Comparison of ENCODE assay signal across 25 cellular contexts in genomic region chr11:20068691-20069090, GRCh38.
"Had no signal": no experiment of that assay in that cellular context is flagged by ENCODE, and none has a peak within 500 bp of the region (broad histone marks: within the 10 kb centered on the region; RNA-seq: fewer than 3 reads in every experiment).

No MANE protein-coding gene starts in this region.

- DNase-seq: activated CD4-positive, alpha-beta memory T cell treated with anti-CD3 and anti-CD28 coated beads, Interleukin-2, amount 10 ng/mL, durations not matched to agents 7 days and 5 days; activated CD4-positive, alpha-beta T cell treated with anti-CD3 and anti-CD28 coated beads, Interleukin-2, amount 10 ng/mL, durations not matched to agents 24 days and 14 days; activated effector memory CD4-positive, alpha-beta T cell treated with Interleukin-2 at 50 U/mL for 16 hours; activated naive CD4-positive, alpha-beta T cell treated with anti-CD3 and anti-CD28 coated beads for 36 hours; activated naive CD8-positive, alpha-beta T cell treated with anti-CD3 and anti-CD28 coated beads, Interleukin-2, amount 10 ng/mL, durations not matched to agents 7 days and 5 days; activated T-cell treated with anti-CD3 and anti-CD28 coated beads, Interleukin-2, amount 50 U/mL, for 72 hours; amniotic stem cell; effector CD8-positive, alpha-beta T cell; foreskin keratinocyte; glutamatergic neuron; immature natural killer cell; left lung; sigmoid colon; stimulated activated CD4-positive, alpha-beta T cell treated with anti-CD3 and anti-CD28 coated beads, Interleukin-15, amount 100 ng/mL, for 24 hours; stimulated activated naive CD4-positive, alpha-beta T cell; T-helper 2 cell; testis had no signal

- H3K27ac Mint-ChIP-seq: activated CD4-positive, alpha-beta memory T cell treated with anti-CD3 and anti-CD28 coated beads, Interleukin-2, amount 10 ng/mL, durations not matched to agents 7 days and 5 days; activated CD4-positive, alpha-beta T cell treated with anti-CD3 and anti-CD28 coated beads, Interleukin-2, amount 10 ng/mL, durations not matched to agents 24 days and 14 days; activated naive CD4-positive, alpha-beta T cell treated with anti-CD3 and anti-CD28 coated beads for 36 hours; activated naive CD8-positive, alpha-beta T cell treated with anti-CD3 and anti-CD28 coated beads, Interleukin-2, amount 10 ng/mL, durations not matched to agents 7 days and 5 days; activated T-cell treated with anti-CD3 and anti-CD28 coated beads, Interleukin-2, amount 50 U/mL, for 72 hours; dendritic cell treated with granulocyte-macrophage colony-stimulating factor and Interleukin-4, amounts not matched to agents 40 ng/mL and 50 ng/mL, for 4 days; immature natural killer cell; nephron; type B pancreatic cell had no signal

- H3K27me3 Mint-ChIP-seq: activated CD4-positive, alpha-beta T cell treated with anti-CD3 and anti-CD28 coated beads, Interleukin-2, amount 10 ng/mL, durations not matched to agents 24 days and 14 days; dendritic cell treated with granulocyte-macrophage colony-stimulating factor and Interleukin-4, amounts not matched to agents 40 ng/mL and 50 ng/mL, for 4 days; type B pancreatic cell had no signal

- H3K4me1 Mint-ChIP-seq: activated CD4-positive, alpha-beta memory T cell treated with anti-CD3 and anti-CD28 coated beads, Interleukin-2, amount 10 ng/mL, durations not matched to agents 7 days and 5 days; activated CD4-positive, alpha-beta T cell treated with anti-CD3 and anti-CD28 coated beads, Interleukin-2, amount 10 ng/mL, durations not matched to agents 24 days and 14 days; activated naive CD8-positive, alpha-beta T cell treated with anti-CD3 and anti-CD28 coated beads, Interleukin-2, amount 10 ng/mL, durations not matched to agents 7 days and 5 days; nephron had no signal

- H3K4me3 ChIP-seq: hepatocyte, left lung, sigmoid colon, smooth muscle cell, testis had no signal

- H3K4me1 ChIP-seq: foreskin keratinocyte, left lung, parathyroid adenoma, testis had no signal

- H3K4me2 ChIP-seq: hepatocyte, smooth muscle cell had no signal

- H3K27me3 ChIP-seq: foreskin keratinocyte, hepatocyte, left lung, sigmoid colon, testis had no signal

- ATAC-seq: activated CD4-positive, CD25-positive, alpha-beta regulatory T cell treated with anti-CD3 and anti-CD28 coated beads, Interleukin-2, amount 50 U/mL, for 24 hours; activated T-cell treated with anti-CD3 and anti-CD28 coated beads, Interleukin-2, amount 50 U/mL, for 72 hours; foreskin keratinocyte; left lung had no signal

- H3K9me3 ChIP-seq: left lung, sigmoid colon, testis had no signal

- H2AFZ ChIP-seq: hepatocyte, parathyroid adenoma had no signal

- H3K27ac ChIP-seq: foreskin keratinocyte, hepatocyte, left lung, parathyroid adenoma, sigmoid colon, testis, VCaP had no signal

- H3K4me3 Mint-ChIP-seq: activated CD4-positive, alpha-beta memory T cell treated with anti-CD3 and anti-CD28 coated beads, Interleukin-2, amount 10 ng/mL, durations not matched to agents 7 days and 5 days; activated CD4-positive, alpha-beta T cell treated with anti-CD3 and anti-CD28 coated beads, Interleukin-2, amount 10 ng/mL, durations not matched to agents 24 days and 14 days; activated naive CD4-positive, alpha-beta T cell treated with anti-CD3 and anti-CD28 coated beads for 36 hours; activated naive CD8-positive, alpha-beta T cell treated with anti-CD3 and anti-CD28 coated beads, Interleukin-2, amount 10 ng/mL, durations not matched to agents 7 days and 5 days; activated T-cell treated with anti-CD3 and anti-CD28 coated beads, Interleukin-2, amount 50 U/mL, for 72 hours; dendritic cell treated with granulocyte-macrophage colony-stimulating factor and Interleukin-4, amounts not matched to agents 40 ng/mL and 50 ng/mL, for 4 days; immature natural killer cell; nephron; type B pancreatic cell had no signal

- H3K9ac ChIP-seq: parathyroid adenoma had no signal

- H3K36me3 Mint-ChIP-seq: activated naive CD8-positive, alpha-beta T cell treated with anti-CD3 and anti-CD28 coated beads, Interleukin-2, amount 10 ng/mL, durations not matched to agents 7 days and 5 days; immature natural killer cell had no signal

- H3K9me3 Mint-ChIP-seq: activated CD4-positive, alpha-beta memory T cell treated with anti-CD3 and anti-CD28 coated beads, Interleukin-2, amount 10 ng/mL, durations not matched to agents 7 days and 5 days; activated CD4-positive, alpha-beta T cell treated with anti-CD3 and anti-CD28 coated beads, Interleukin-2, amount 10 ng/mL, durations not matched to agents 24 days and 14 days; activated naive CD8-positive, alpha-beta T cell treated with anti-CD3 and anti-CD28 coated beads, Interleukin-2, amount 10 ng/mL, durations not matched to agents 7 days and 5 days; activated T-cell treated with anti-CD3 and anti-CD28 coated beads, Interleukin-2, amount 50 U/mL, for 72 hours; dendritic cell treated with granulocyte-macrophage colony-stimulating factor and Interleukin-4, amounts not matched to agents 40 ng/mL and 50 ng/mL, for 4 days; type B pancreatic cell had no signal
